10 cellular contexts compared by ENCODE assay signal in genomic region chr11:12163181-12163841, GRCh38. TPM values are rescaled to one million over a fixed set of nuclear protein-coding genes. Genes with fewer than 3 reads are reported as not detected.
A peak's percentile ranks its signal among the peaks of the same experiment; 100 is the strongest.
DNase-seq lines count a peak whose midpoint lies in the region; ATAC-seq, FAIRE-seq and TF ChIP-seq lines count a peak whose summit lies in the region.
"Had no signal": no experiment of that assay in that cellular context is flagged by ENCODE, and none has a peak within 500 bp of the region (broad histone marks: within the 10 kb centered on the region; RNA-seq: fewer than 3 reads in every experiment).

No MANE protein-coding gene starts in this region.

- H3K9me3 ChIP-seq in endothelial cell of umbilical vein (replicated peaks; ENCODE audit: control insufficient read depth, insufficient read depth, low read length) (no peaks in the 10 kb centered on the region), muscle layer of duodenum (ENCODE audit: control insufficient read depth in 1 of 2, low read length in 2 of 2) (no peaks in the 10 kb centered on the region)

- FAIRE-seq in RCC 7860 (lab: Jason Lieb, UNC) (no peak), endothelial cell of umbilical vein (lab: Jason Lieb, UNC) (no peak)

- H3K27me3 ChIP-seq in endothelial cell of umbilical vein (ENCODE audit: control insufficient read depth in 2 of 2, insufficient read depth in 2 of 2, low read length in 2 of 2) (no peaks in the 10 kb centered on the region), muscle layer of duodenum (ENCODE audit: low read depth, low read length) (no peaks in the 10 kb centered on the region)

- intact Hi-C loops in endothelial cell of umbilical vein (cut with micrococcal nuclease): no loop called here

- peaks cover 65% of the 10 kb centered on the region for H3K4me1 ChIP-seq in endothelial cell of umbilical vein (ENCODE audit: control insufficient read depth, extremely low read depth, insufficient read depth, low read length)
- H3K4me1 ChIP-seq in muscle layer of duodenum (ENCODE audit: control insufficient read depth in 1 of 2, insufficient read depth in 2 of 2, low read length in 2 of 2): peaks cover 16 to 34% of the 10 kb centered on the region in 2 donors

- POLR2A ChIA-PET in endothelial cell of umbilical vein (lab: Charles Lee): interaction anchor here (0.8 to 1.4 kb wide), 4 partner anchors 19 to 76 kb away, joined by 3 to 12 read pairs (median 4); no protein-coding TSS in a partner anchor

- H3K36me3 ChIP-seq in endothelial cell of umbilical vein (ENCODE audit: control insufficient read depth in 2 of 2, extremely low read depth in 1 of 2, insufficient read depth in 2 of 2, low read length in 2 of 2): peaks cover 7 to 10% of the 10 kb centered on the region in 2 experiments
- H3K36me3 ChIP-seq in muscle layer of duodenum (ENCODE audit: control insufficient read depth in 1 of 2, insufficient read depth in 2 of 2, low read length in 2 of 2): peaks cover 7 to 24% of the 10 kb centered on the region in 2 donors

- no peak overlapping the region for H3K4me2 ChIP-seq in endothelial cell of umbilical vein (ENCODE audit: insufficient read depth, low read length)

- no peak for TF ChIP-seq POLR2A in endothelial cell of umbilical vein (IDR thresholded peaks at IDR 0.05; ENCODE audit: low read depth, low read length)

- H4K20me1 ChIP-seq in endothelial cell of umbilical vein (replicated peaks; ENCODE audit: control insufficient read depth, extremely low read depth, insufficient read depth, low read length): no peaks in the 10 kb centered on the region

- no peaks in the 10 kb centered on the region for H3K9me1 ChIP-seq in endothelial cell of umbilical vein (replicated peaks; ENCODE audit: control insufficient read depth, extremely low read depth, insufficient read depth, low read length)

- BruUV-seq in endothelial cell of umbilical vein (replicated peaks; lab: Mats Ljungman, UMichigan): no TSS peak

- CTCF ChIA-PET in endothelial cell of umbilical vein (lab: Charles Lee): interaction anchor here (0.9 to 3.9 kb wide), 17 partner anchors 11 to 231 kb away, joined by 3 to 30 read pairs (median 7); no protein-coding TSS in a partner anchor

- no peak for TF ChIP-seq CTCF in AG10803 (conservative IDR thresholded peaks at IDR 0.05; ENCODE audit: low read length)
- TF ChIP-seq CTCF in endothelial cell of umbilical vein (IDR thresholded peaks at IDR 0.05; ENCODE audit: extremely low read depth in 1 of 2, insufficient read depth in 1 of 2, low read depth in 1 of 2, low read length in 2 of 2): no peak

- H3K79me2 ChIP-seq in endothelial cell of umbilical vein (ENCODE audit: control insufficient read depth, insufficient read depth, low read length): peaks cover 25% of the 10 kb centered on the region

- DNase-seq in AG10803 (ENCODE audit: low read depth) (peak; percentile 79), RCC 7860 (ENCODE audit: low spot score) (peak; percentile 74), endothelial cell of umbilical vein (ENCODE audit: low read depth, low spot score) (peak; percentile 17), NCI-H2196 treated with DMSO at 0.1 percent for 48 hours (lab: John Stamatoyannopoulos, UW; ENCODE audit: unreplicated experiment) (no peak)
- no peak for DNase-seq in NK-92 treated with Interleukin-12 subunit alpha and Interleukin-12 subunit beta, amount 100 ng/mL, for 24 hours (lab: John Stamatoyannopoulos, UW)
- DNase-seq: naive thymus-derived CD8-positive, alpha-beta T cell had no signal

- ATAC-seq in GM21390 (IDR thresholded peaks at IDR 0.05; ENCODE audit: unreplicated experiment) (no peak), HG03520 (IDR thresholded peaks at IDR 0.05; ENCODE audit: unreplicated experiment) (no peak)
- ATAC-seq: naive thymus-derived CD8-positive, alpha-beta T cell; stimulated activated memory B cell treated with anti-CD40 and anti-IgM and Interleukin-4, amounts not matched to agents 10 μg/mL and 1 μg/mL and 100 μg/mL, for 72 hours had no signal

- no peak overlapping the region for H2AFZ ChIP-seq in endothelial cell of umbilical vein (ENCODE audit: low read depth, low read length)

- dilution Hi-C loops in endothelial cell of umbilical vein (cut with MboI; ENCODE audit: extremely low pct_ligation_motif_present, low sequenced_read_pairs): no loop called here

- H3K27ac ChIP-seq in endothelial cell of umbilical vein (ENCODE audit: insufficient read depth, low read depth, low read length): peak overlapping the region; percentile 93
- peak overlapping the region; percentile 84 for H3K27ac ChIP-seq in muscle layer of duodenum (ENCODE audit: low read length)

- H3K4me3 ChIP-seq in AG10803 (ENCODE audit: low read length): no peak overlapping the region
- H3K4me3 ChIP-seq in endothelial cell of umbilical vein (replicated peaks in 1 of 3; ENCODE audit: insufficient read depth in 1 of 3, low read depth in 1 of 3, low read length in 3 of 3): no peak overlapping the region
- H3K4me3 ChIP-seq in muscle layer of duodenum (ENCODE audit: low read depth in 1 of 2, low read length in 2 of 2): no peak overlapping the region

- H3K9ac ChIP-seq in endothelial cell of umbilical vein (replicated peaks; ENCODE audit: extremely low read depth, insufficient read depth, low read length): peak overlapping the region; percentile 77

TF ChIP-seq in endothelial cell of umbilical vein, 7 proteins besides CTCF, POLR2A, EP300 and RAD21:
- TF ChIP-seq FOS (IDR thresholded peaks at IDR 0.05; ENCODE audit: borderline replicate concordance, insufficient read depth, low read length) (no peak), JUN (IDR thresholded peaks at IDR 0.05; ENCODE audit: borderline replicate concordance, insufficient read depth, insufficient read length, low read depth) (no peak), POLR2AphosphoS5 (IDR thresholded peaks at IDR 0.05; ENCODE audit: insufficient read depth, low read depth, low read length) (no peak), MYC (IDR thresholded peaks at IDR 0.05; ENCODE audit: low read depth, low read length) (no peak), GATA2 (IDR thresholded peaks at IDR 0.05; ENCODE audit: insufficient read depth, insufficient read length, low read depth, low read length) (no peak), EZH2 (IDR thresholded peaks at IDR 0.05; ENCODE audit: borderline replicate concordance, low read depth, low read length, severe bottlenecking) (no peak)
- TF ChIP-seq, protein P1, sequence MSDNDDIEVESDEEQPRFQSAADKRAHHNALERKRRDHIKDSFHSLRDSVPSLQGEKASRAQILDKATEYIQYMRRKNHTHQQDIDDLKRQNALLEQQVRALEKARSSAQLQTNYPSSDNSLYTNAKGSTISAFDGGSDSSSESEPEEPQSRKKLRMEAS (IDR thresholded peaks at IDR 0.05; ENCODE audit: insufficient read depth, insufficient read length): no peak

RNA-seq across cellular contexts. Expression of gene MICAL2, which starts 52.9 kb away (rescaled TPM):
- 200 and 222 TPM in 2 replicates for total RNA-seq in endothelial cell of umbilical vein
- 64.7 and 67.6 TPM in 2 replicates for polyA plus RNA-seq in endothelial cell of umbilical vein
- 74.6 and 84.6 TPM in 2 replicates for polyA plus RNA-seq in endothelial cell of umbilical vein (2011; cell fraction: cytosol; rRNA removed)
- 108 and 127 TPM in 2 replicates for polyA plus RNA-seq in endothelial cell of umbilical vein (2011; cell fraction: nucleus; rRNA removed)
- polyA plus RNA-seq in endothelial cell of umbilical vein (2012): 116 and 178 TPM in 2 replicates
- polyA minus RNA-seq in endothelial cell of umbilical vein: 248 and 293 TPM in 2 replicates
- polyA minus RNA-seq in endothelial cell of umbilical vein (2011; cell fraction: cytosol; rRNA and poly(A)+ RNA removed): 2.5 TPM
- polyA minus RNA-seq in endothelial cell of umbilical vein (2011; cell fraction: nucleus; rRNA and poly(A)+ RNA removed): 222 and 257 TPM in 2 replicates

Comparison
In these comparisons a context has a peak if more than half of its experiments do, and no peak if none do; other contexts are left out.
1. DNase-seq: peak in AG10803 (single experiment), RCC 7860 (single experiment) and endothelial cell of umbilical vein (single experiment); none in NK-92 treated with Interleukin-12 subunit alpha and Interleukin-12 subunit beta, amount 100 ng/mL, for 24 hours (single experiment) and NCI-H2196 treated with DMSO at 0.1 percent for 48 hours (single experiment).